ENCODE assay signal across 15 cellular contexts in genomic region chr17:76958974-76959373, GRCh38.
"Had no signal": no experiment of that assay in that cellular context is flagged by ENCODE, and none has a peak within 500 bp of the region (broad histone marks: within the 10 kb centered on the region; RNA-seq: fewer than 3 reads in every experiment).

No MANE protein-coding gene starts in this region.

- H3K9me3 ChIP-seq: esophagus muscularis mucosa, gastroesophageal sphincter, heart right ventricle, left ventricle myocardium inferior, ovary, psoas muscle had no signal

- H3K4me3 Mint-ChIP-seq: activated CD4-positive, alpha-beta T cell treated with anti-CD3 and anti-CD28 coated beads, Interleukin-2, amount 10 ng/mL, durations not matched to agents 24 days and 14 days; activated CD8-positive, alpha-beta T cell treated with anti-CD3 and anti-CD28 coated beads for 36 hours; activated naive CD4-positive, alpha-beta T cell treated with anti-CD3 and anti-CD28 coated beads for 36 hours; activated T-cell treated with anti-CD3 and anti-CD28 coated beads, Interleukin-2, amount 50 U/mL, for 24 hours had no signal

- H3K27me3 Mint-ChIP-seq: activated CD8-positive, alpha-beta T cell treated with anti-CD3 and anti-CD28 coated beads for 36 hours; activated T-cell treated with anti-CD3 and anti-CD28 coated beads, Interleukin-2, amount 50 U/mL, for 24 hours had no signal

- H3K4me3 ChIP-seq: esophagus muscularis mucosa, gastroesophageal sphincter, heart right ventricle, left ventricle myocardium inferior, ovary, psoas muscle had no signal

- H3K4me1 Mint-ChIP-seq: activated CD4-positive, alpha-beta T cell treated with anti-CD3 and anti-CD28 coated beads, Interleukin-2, amount 10 ng/mL, durations not matched to agents 24 days and 14 days had no signal

- H3K27me3 ChIP-seq: ovary had no signal

- H3K27ac ChIP-seq: esophagus muscularis mucosa, gastroesophageal sphincter, heart right ventricle, left ventricle myocardium inferior, ovary, psoas muscle had no signal

- DNase-seq: activated CD4-positive, alpha-beta T cell treated with anti-CD3 and anti-CD28 coated beads, Interleukin-2, amount 10 ng/mL, durations not matched to agents 24 days and 14 days; activated CD8-positive, alpha-beta T cell treated with anti-CD3 and anti-CD28 coated beads for 36 hours; activated naive CD4-positive, alpha-beta T cell treated with anti-CD3 and anti-CD28 coated beads for 36 hours; activated T-cell treated with anti-CD3 and anti-CD28 coated beads, Interleukin-2, amount 50 U/mL, for 24 hours; cerebellar nuclear complex; effector CD8-positive, alpha-beta T cell; heart right ventricle; kidney glomerular epithelial cell; left ventricle myocardium inferior; mammary epithelial cell; ovary; psoas muscle; right cardiac atrium had no signal

- ATAC-seq: activated CD8-positive, alpha-beta T cell treated with anti-CD3 and anti-CD28 coated beads for 36 hours; gastroesophageal sphincter; right cardiac atrium had no signal

- H3K36me3 ChIP-seq: esophagus muscularis mucosa, gastroesophageal sphincter, heart right ventricle, left ventricle myocardium inferior, ovary had no signal

- H3K27ac Mint-ChIP-seq: activated CD4-positive, alpha-beta T cell treated with anti-CD3 and anti-CD28 coated beads, Interleukin-2, amount 10 ng/mL, durations not matched to agents 24 days and 14 days; activated CD8-positive, alpha-beta T cell treated with anti-CD3 and anti-CD28 coated beads for 36 hours; activated naive CD4-positive, alpha-beta T cell treated with anti-CD3 and anti-CD28 coated beads for 36 hours; activated T-cell treated with anti-CD3 and anti-CD28 coated beads, Interleukin-2, amount 50 U/mL, for 24 hours had no signal

- H3K9me3 Mint-ChIP-seq: activated CD4-positive, alpha-beta T cell treated with anti-CD3 and anti-CD28 coated beads, Interleukin-2, amount 10 ng/mL, durations not matched to agents 24 days and 14 days; activated CD8-positive, alpha-beta T cell treated with anti-CD3 and anti-CD28 coated beads for 36 hours; activated naive CD4-positive, alpha-beta T cell treated with anti-CD3 and anti-CD28 coated beads for 36 hours; activated T-cell treated with anti-CD3 and anti-CD28 coated beads, Interleukin-2, amount 50 U/mL, for 24 hours had no signal
